In genomic region chr14:53880761-53881160, GRCh38 we compare ENCODE assay signal across 19 cellular contexts.
"Had no signal": no experiment of that assay in that cellular context is flagged by ENCODE, and none has a peak within 500 bp of the region (broad histone marks: within the 10 kb centered on the region; RNA-seq: fewer than 3 reads in every experiment).

No MANE protein-coding gene starts in this region.

- H2AFZ ChIP-seq: parathyroid adenoma had no signal

- H3K4me1 Mint-ChIP-seq: activated CD8-positive, alpha-beta memory T cell treated with anti-CD3 and anti-CD28 coated beads, Interleukin-2, amount 10 ng/mL, durations not matched to agents 7 days and 5 days; stimulated activated memory B cell treated with anti-CD40 and anti-IgM and Interleukin-4, amounts not matched to agents 10 μg/mL and 1 μg/mL and 100 μg/mL, for 72 hours had no signal

- DNase-seq: activated CD4-positive, alpha-beta T cell treated with anti-CD3 and anti-CD28 coated beads, Interleukin-2, amount 50 U/mL, for 1 hour; activated CD4-positive, CD25-positive, alpha-beta regulatory T cell; activated CD8-positive, alpha-beta memory T cell treated with anti-CD3 and anti-CD28 coated beads, Interleukin-2, amount 10 ng/mL, durations not matched to agents 7 days and 5 days; activated effector memory CD4-positive, alpha-beta T cell treated with anti-CD3 and anti-CD28 coated beads, Interleukin-2, amount 50 U/mL, for 16 hours; activated T-cell treated with anti-CD3 and anti-CD28 coated beads, Interleukin-2, amount 50 U/mL, for 24 hours; foreskin keratinocyte; head of caudate nucleus; left colon; mammary epithelial cell; spleen; stimulated activated CD4-positive, alpha-beta T cell treated with anti-CD3 and anti-CD28 coated beads, Interleukin-1b, Interleukin-23, amount 100 ng/mL, for 48 hours; tibial artery had no signal

- FAIRE-seq: endometrium had no signal

- ATAC-seq: activated CD8-positive, alpha-beta memory T cell treated with anti-CD3 and anti-CD28 coated beads, Interleukin-2, amount 10 ng/mL, durations not matched to agents 7 days and 5 days; activated naive CD4-positive, alpha-beta T cell treated with anti-CD3 and anti-CD28 coated beads, Interleukin-2, amount 50 U/mL, for 72 hours; foreskin keratinocyte; left colon; stimulated activated memory B cell treated with anti-CD40 and anti-IgM and Interleukin-4, amounts not matched to agents 10 μg/mL and 1 μg/mL and 100 μg/mL, for 72 hours had no signal

- H3K36me3 Mint-ChIP-seq: activated CD8-positive, alpha-beta memory T cell treated with anti-CD3 and anti-CD28 coated beads, Interleukin-2, amount 10 ng/mL, durations not matched to agents 7 days and 5 days; stimulated activated memory B cell treated with anti-CD40 and anti-IgM and Interleukin-4, amounts not matched to agents 10 μg/mL and 1 μg/mL and 100 μg/mL, for 72 hours had no signal

- H3K36me3 ChIP-seq: esophagus muscularis mucosa, right atrium auricular region, spleen, tibial artery had no signal

- H3K9ac ChIP-seq: parathyroid adenoma had no signal

- H3K9me3 ChIP-seq: esophagus muscularis mucosa, right atrium auricular region, spleen, tibial artery had no signal

- H3K4me1 ChIP-seq: foreskin keratinocyte, parathyroid adenoma, spleen, tibial artery had no signal

- H3K27ac Mint-ChIP-seq: activated CD8-positive, alpha-beta memory T cell treated with anti-CD3 and anti-CD28 coated beads, Interleukin-2, amount 10 ng/mL, durations not matched to agents 7 days and 5 days; activated naive CD4-positive, alpha-beta T cell treated with anti-CD3 and anti-CD28 coated beads, Interleukin-2, amount 50 U/mL, for 72 hours; activated T-cell treated with anti-CD3 and anti-CD28 coated beads, Interleukin-2, amount 50 U/mL, for 24 hours; stimulated activated memory B cell treated with anti-CD40 and anti-IgM and Interleukin-4, amounts not matched to agents 10 μg/mL and 1 μg/mL and 100 μg/mL, for 72 hours had no signal

- H3K4me3 ChIP-seq: esophagus muscularis mucosa, right atrium auricular region, spleen, tibial artery had no signal

- H3K27ac ChIP-seq: esophagus muscularis mucosa, foreskin keratinocyte, parathyroid adenoma, right atrium auricular region, spleen, tibial artery had no signal

- H3K27me3 ChIP-seq: esophagus muscularis mucosa, right atrium auricular region, spleen, tibial artery had no signal

- H3K4me3 Mint-ChIP-seq: activated CD8-positive, alpha-beta memory T cell treated with anti-CD3 and anti-CD28 coated beads, Interleukin-2, amount 10 ng/mL, durations not matched to agents 7 days and 5 days; activated T-cell treated with anti-CD3 and anti-CD28 coated beads, Interleukin-2, amount 50 U/mL, for 24 hours; neural crest cell; stimulated activated memory B cell treated with anti-CD40 and anti-IgM and Interleukin-4, amounts not matched to agents 10 μg/mL and 1 μg/mL and 100 μg/mL, for 72 hours had no signal

- H3K27me3 Mint-ChIP-seq: activated CD8-positive, alpha-beta memory T cell treated with anti-CD3 and anti-CD28 coated beads, Interleukin-2, amount 10 ng/mL, durations not matched to agents 7 days and 5 days had no signal

- H3K9me3 Mint-ChIP-seq: stimulated activated memory B cell treated with anti-CD40 and anti-IgM and Interleukin-4, amounts not matched to agents 10 μg/mL and 1 μg/mL and 100 μg/mL, for 72 hours had no signal
